9 cellular contexts compared by ENCODE assay signal in the genomic region with DNA sequence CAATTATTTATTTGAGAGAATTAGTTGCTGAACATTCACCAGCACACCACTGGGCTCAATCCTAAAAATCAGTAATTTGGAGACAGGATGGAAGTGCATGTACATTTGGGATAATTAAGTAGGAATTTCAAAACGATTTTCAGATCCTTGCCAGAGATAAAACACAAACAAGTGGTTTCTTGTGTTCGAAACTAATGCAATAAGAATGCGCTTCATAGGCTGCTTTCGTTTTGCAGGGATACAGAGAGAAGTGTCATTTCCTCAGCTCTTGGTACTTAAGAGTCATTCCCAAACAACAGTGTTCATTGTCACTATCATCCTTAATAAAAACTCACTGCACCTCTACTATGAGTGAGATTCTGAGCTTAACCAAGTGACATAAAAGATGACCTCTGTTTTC. TPM values are rescaled to one million over a fixed set of nuclear protein-coding genes. Genes with fewer than 3 reads are reported as not detected.
A peak's percentile ranks its signal among the peaks of the same experiment; 100 is the strongest.
DNase-seq lines count a peak whose midpoint lies in the region; ATAC-seq and TF ChIP-seq lines count a peak whose summit lies in the region.
"Had no signal": no experiment of that assay in that cellular context is flagged by ENCODE, and none has a peak within 500 bp of the region (broad histone marks: within the 10 kb centered on the region; RNA-seq: fewer than 3 reads in every experiment).

No MANE protein-coding gene starts in this region.

- H2BK120ac ChIP-seq in mesenchymal stem cell (ENCODE audit: low read depth, low read length): no peak overlapping the region
- no peak overlapping the region for H2BK120ac ChIP-seq in neuronal stem cell (ENCODE audit: low read depth, low read length)

- no peak overlapping the region for H3K4ac ChIP-seq in mesenchymal stem cell (ENCODE audit: low read depth in 1 of 2, low read length in 2 of 2)
- H3K4ac ChIP-seq in neuronal stem cell (ENCODE audit: low read length): no peak overlapping the region

- H3K36me3 ChIP-seq in MM.1S (replicated peaks; ENCODE audit: insufficient read depth, low read length) (no peaks in the 10 kb centered on the region), mesenchymal stem cell (ENCODE audit: control insufficient read depth in 1 of 2, insufficient read depth in 2 of 2, low read depth in 1 of 2, low read length in 2 of 2) (no peaks in the 10 kb centered on the region), neuronal stem cell (replicated peaks in 1 of 2; ENCODE audit: control insufficient read depth in 2 of 2, insufficient read depth in 2 of 2, low read length in 2 of 2) (no peaks in the 10 kb centered on the region), endodermal cell (ENCODE audit: control insufficient read depth, insufficient read depth, low read length) (no peaks in the 10 kb centered on the region), heart left ventricle (no peaks in the 10 kb centered on the region)

- H3K23ac ChIP-seq in mesenchymal stem cell (ENCODE audit: low read length in 2 of 2) (no peak overlapping the region), neuronal stem cell (ENCODE audit: low read depth, low read length, poor library complexity) (no peak overlapping the region)

- no peak overlapping the region for H2AK5ac ChIP-seq in mesenchymal stem cell (ENCODE audit: low read length, severe bottlenecking)
- H2AK5ac ChIP-seq in neuronal stem cell (ENCODE audit: low read depth, low read length): no peak overlapping the region

- no peaks in the 10 kb centered on the region for H3K79me2 ChIP-seq in MM.1S (ENCODE audit: low read length)

- H3K9me2 ChIP-seq in MM.1S (replicated peaks; ENCODE audit: insufficient read depth, low read length): no peaks in the 10 kb centered on the region

- 6% methylated on average over 3 of the region's 4 CpGs for WGBS in mesenchymal stem cell
- no CpG with 5 or more reads among the region's 4 CpGs for WGBS in neuronal stem cell (ENCODE audit: extremely low coverage in 2 of 2, insufficient read length in 2 of 2, insufficient replicate concordance in 1 of 2), 2 donors
- WGBS in endodermal cell (ENCODE audit: insufficient coverage in 1 of 2, insufficient read length in 1 of 2), 2 experiments: 87 to 91% methylated on average over 4 of the region's 4 CpGs
- WGBS in heart left ventricle, 4 donors: 49 to 64% (median 61%) methylated on average over 4 of the region's 4 CpGs

- peak overlapping the region; percentile 74; the same call in 1 of the 2 replicates for H3K4me2 ChIP-seq in MM.1S (ENCODE audit: low read depth, low read length)
- H3K4me2 ChIP-seq in mesenchymal stem cell (ENCODE audit: low read length, poor library complexity, severe bottlenecking): peak overlapping the region; percentile 56
- H3K4me2 ChIP-seq in neuronal stem cell (ENCODE audit: insufficient read depth, low read length, poor library complexity, severe bottlenecking): no peak overlapping the region

- H2BK15ac ChIP-seq in mesenchymal stem cell (ENCODE audit: low read depth, poor library complexity, severe bottlenecking): no peak overlapping the region
- H2BK15ac ChIP-seq in neuronal stem cell (ENCODE audit: low read length): no peak overlapping the region

- no peaks in the 10 kb centered on the region for H3K27me3 ChIP-seq in MM.1S (replicated peaks; ENCODE audit: insufficient read depth, low read length)
- no peaks in the 10 kb centered on the region for H3K27me3 ChIP-seq in mesenchymal stem cell (ENCODE audit: control insufficient read depth in 1 of 2, insufficient read depth in 1 of 2, low read length in 2 of 2)
- no peaks in the 10 kb centered on the region for H3K27me3 ChIP-seq in neuronal stem cell (ENCODE audit: control insufficient read depth in 3 of 3, insufficient read depth in 3 of 3, low read depth in 1 of 3, low read length in 3 of 3)
- H3K27me3 ChIP-seq in endodermal cell (ENCODE audit: control insufficient read depth, insufficient read depth, low read length, poor library complexity, severe bottlenecking): no peaks in the 10 kb centered on the region
- no peaks in the 10 kb centered on the region for H3K27me3 ChIP-seq in heart left ventricle

- H3K27ac Mint-ChIP-seq in endodermal cell: no peak overlapping the region

- TF ChIP-seq CTCF in AG09319 (IDR thresholded peaks at IDR 0.05; ENCODE audit: low read depth, low read length): no peak
- no peak for TF ChIP-seq CTCF in MM.1S (IDR thresholded peaks at IDR 0.05; ENCODE audit: low read length)
- TF ChIP-seq CTCF in cardiac fibroblast (IDR thresholded peaks at IDR 0.05; ENCODE audit: low read depth, low read length): no peak
- TF ChIP-seq CTCF in endodermal cell (conservative IDR thresholded peaks at IDR 0.05): no peak
- no peak for TF ChIP-seq CTCF in heart left ventricle (IDR thresholded peaks at IDR 0.05)

- no peak overlapping the region for H3K18ac ChIP-seq in mesenchymal stem cell (ENCODE audit: low read depth in 1 of 2, low read length in 2 of 2)
- H3K18ac ChIP-seq in neuronal stem cell (ENCODE audit: low read length): no peak overlapping the region

- H2AFZ ChIP-seq in MM.1S (ENCODE audit: low read length): peak overlapping the region; percentile 65
- no peak overlapping the region for H2AFZ ChIP-seq in mesenchymal stem cell (ENCODE audit: low read depth, low read length)
- no peak overlapping the region for H2AFZ ChIP-seq in neuronal stem cell (ENCODE audit: low read length)

- intact Hi-C loops in heart left ventricle (cut with DNase I): no loop called here

- H3K4me3 Mint-ChIP-seq in endodermal cell: no peak overlapping the region

- no peak for ATAC-seq in heart left ventricle

- H3K27ac ChIP-seq in MM.1S (ENCODE audit: low read length): no peak overlapping the region
- H3K27ac ChIP-seq in mesenchymal stem cell (ENCODE audit: low read length, poor library complexity, severe bottlenecking): peak overlapping the region; percentile 5
- H3K27ac ChIP-seq in neuronal stem cell (replicated peaks; ENCODE audit: low read length): no peak overlapping the region
- H3K27ac ChIP-seq in endodermal cell (ENCODE audit: low read depth, low read length): no peak overlapping the region
- H3K27ac ChIP-seq in heart left ventricle: no peak overlapping the region

- TF ChIP-seq POLR2A in heart left ventricle (IDR thresholded peaks at IDR 0.05): no peak

- no peaks in the 10 kb centered on the region for H3F3A ChIP-seq in MM.1S (ENCODE audit: insufficient read depth, low read length)

- no peaks in the 10 kb centered on the region for H3K36me3 Mint-ChIP-seq in endodermal cell (ENCODE audit: low read depth)

- no peaks in the 10 kb centered on the region for H3K27me3 Mint-ChIP-seq in endodermal cell (ENCODE audit: insufficient read depth)

- DNase-seq in AG09319 (ENCODE audit: extremely low read depth, low read depth) (peak; percentile 44), MM.1S (peak; percentile 58), cardiac fibroblast (ENCODE audit: low read depth in 2 of 2) (peak; percentile 54 to 75), mesenchymal stem cell (peak; percentile 91), neuronal stem cell (ENCODE audit: low spot score) (no peak), endodermal cell (no peak), cerebellar nuclear complex (lab: John Stamatoyannopoulos, UW) (no peak), heart left ventricle (no peak)
- DNase-seq: activated T-cell treated with anti-CD3 and anti-CD28 coated beads, Interleukin-2, amount 50 U/mL, for 48 hours had no signal

- H3K79me1 ChIP-seq in mesenchymal stem cell (replicated peaks; ENCODE audit: low read length, poor library complexity, severe bottlenecking): no peaks in the 10 kb centered on the region
- no peaks in the 10 kb centered on the region for H3K79me1 ChIP-seq in neuronal stem cell (ENCODE audit: low read depth, low read length)

- H2BK12ac ChIP-seq in mesenchymal stem cell (ENCODE audit: low read length in 2 of 2) (no peak overlapping the region), neuronal stem cell (ENCODE audit: low read length) (no peak overlapping the region)

- no peak overlapping the region for H4K91ac ChIP-seq in mesenchymal stem cell (ENCODE audit: low read length)
- H4K91ac ChIP-seq in neuronal stem cell (ENCODE audit: low read depth, low read length, poor library complexity): no peak overlapping the region

- H4K20me1 ChIP-seq in MM.1S (ENCODE audit: insufficient read depth, low read length): no peaks in the 10 kb centered on the region

- H3K4me1 Mint-ChIP-seq in endodermal cell: peaks cover 31% of the 10 kb centered on the region

- H3K4me3 ChIP-seq in MM.1S (ENCODE audit: low read length) (peak overlapping the region; percentile 31; the same call in 1 of the 2 replicates), cardiac fibroblast (replicated peaks in 1 of 2; ENCODE audit: low read depth in 2 of 2, low read length in 2 of 2) (no peak overlapping the region), mesenchymal stem cell (ENCODE audit: insufficient read depth in 1 of 2, low read depth in 1 of 2, low read length in 2 of 2) (peak overlapping the region in 1 of 2 experiments; percentile 31), neuronal stem cell (ENCODE audit: low read length in 2 of 2) (no peak overlapping the region), endodermal cell (ENCODE audit: low read length) (no peak overlapping the region), heart left ventricle (no peak overlapping the region)

- 0 out of 2 replicates have a peak, but pooled peaks cover 4% of the 10 kb centered on the region for H3K4me1 ChIP-seq in MM.1S (ENCODE audit: low read length)
- H3K4me1 ChIP-seq in mesenchymal stem cell (ENCODE audit: control insufficient read depth, insufficient read depth, low read depth, low read length): no peaks in the 10 kb centered on the region
- H3K4me1 ChIP-seq in neuronal stem cell (ENCODE audit: control insufficient read depth in 2 of 2, insufficient read depth in 1 of 2, low read depth in 1 of 2, low read length in 2 of 2): no peaks in the 10 kb centered on the region
- peaks cover 14% of the 10 kb centered on the region for H3K4me1 ChIP-seq in endodermal cell (ENCODE audit: control insufficient read depth, insufficient read depth, low read length)
- H3K4me1 ChIP-seq in heart left ventricle: peaks cover 0 to 4% (median 0%) of the 10 kb centered on the region in 12 donors

- H3K9me3 ChIP-seq in MM.1S (replicated peaks; ENCODE audit: insufficient read depth, low read length) (no peaks in the 10 kb centered on the region), mesenchymal stem cell (ENCODE audit: control insufficient read depth, low read length) (no peaks in the 10 kb centered on the region), neuronal stem cell (replicated peaks in 1 of 2; ENCODE audit: control insufficient read depth in 2 of 2, insufficient read depth in 1 of 2, low read depth in 1 of 2, low read length in 2 of 2) (no peaks in the 10 kb centered on the region), endodermal cell (ENCODE audit: control insufficient read depth, low read length) (no peaks in the 10 kb centered on the region), heart left ventricle (no peaks in the 10 kb centered on the region)

- H3K9ac ChIP-seq in MM.1S (ENCODE audit: low read length): no peak overlapping the region
- peak overlapping the region; percentile 39 for H3K9ac ChIP-seq in mesenchymal stem cell (ENCODE audit: low read length)
- H3K9ac ChIP-seq in neuronal stem cell (ENCODE audit: low read depth, low read length, poor library complexity): no peak overlapping the region
- no peak overlapping the region for H3K9ac ChIP-seq in endodermal cell (ENCODE audit: extremely low read depth, low read length, poor library complexity, severe bottlenecking)

- H2BK5ac ChIP-seq in mesenchymal stem cell (ENCODE audit: low read depth, low read length, poor library complexity, severe bottlenecking): no peak overlapping the region
- H2BK5ac ChIP-seq in neuronal stem cell (ENCODE audit: low read length): no peak overlapping the region

- H3K14ac ChIP-seq in mesenchymal stem cell (ENCODE audit: low read length in 2 of 2) (no peak overlapping the region), neuronal stem cell (ENCODE audit: low read length) (no peak overlapping the region)

- H3K9me3 Mint-ChIP-seq in endodermal cell: no peaks in the 10 kb centered on the region

- H4K8ac ChIP-seq in mesenchymal stem cell (ENCODE audit: low read length): no peak overlapping the region
- no peak overlapping the region for H4K8ac ChIP-seq in neuronal stem cell (ENCODE audit: low read depth, low read length)

RNA-seq across cellular contexts. Expression of gene USP24, which starts 20.6 kb away (rescaled TPM):
- 14.4 TPM for polyA plus RNA-seq in mesenchymal stem cell (2013, experiment 1 of 2)
- 13.3 TPM for polyA plus RNA-seq in mesenchymal stem cell (2013, experiment 2 of 2)
- 11.9 TPM for polyA plus RNA-seq in neuronal stem cell (2013, experiment 1 of 2)
- 11.3 TPM for polyA plus RNA-seq in neuronal stem cell (2013, experiment 2 of 2)
- total RNA-seq in endodermal cell: 10 to 100 TPM; 68.2 to 71.5 TPM
- polyA plus RNA-seq in endodermal cell (2013, experiment 1 of 2): 24.7 TPM
- polyA plus RNA-seq in endodermal cell (2013, experiment 2 of 2): 24.5 TPM
- total RNA-seq in heart left ventricle: 10 to 100 TPM; 26.3 to 53.7 (median 36.8) TPM
- polyA plus RNA-seq in heart left ventricle: 10 to 100 TPM; 13.9 to 15.4 TPM

Comparison
In these comparisons a context has a peak if more than half of its experiments do, and no peak if none do; other contexts are left out.
1. DNase-seq: peak in AG09319 (single experiment), MM.1S (single experiment), cardiac fibroblast (2 of 2) and mesenchymal stem cell (single experiment); none in neuronal stem cell (single experiment), endodermal cell (single experiment), cerebellar nuclear complex (0 of 2) and heart left ventricle (0 of 5).